Comparison of ENCODE assay signal across 2 cellular contexts in the genomic region with DNA sequence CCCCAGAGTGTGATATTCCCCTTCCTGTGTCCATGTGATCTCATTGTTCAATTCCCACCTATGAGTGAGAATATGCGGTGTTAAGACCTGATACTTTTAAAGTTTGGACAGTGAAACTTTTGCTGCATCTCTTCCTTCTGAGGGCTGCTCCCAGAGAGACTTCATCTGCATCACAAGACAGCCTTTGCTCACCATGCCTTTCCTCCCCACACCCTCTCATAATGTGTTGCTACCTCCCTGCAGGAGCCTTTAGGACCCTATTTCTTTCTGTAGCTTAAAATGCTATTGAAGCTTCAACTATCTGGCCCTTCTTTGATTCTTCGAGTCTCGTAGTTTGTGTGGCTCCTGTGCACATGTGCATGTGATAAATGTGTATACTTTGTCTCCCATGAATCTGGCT.
TF ChIP-seq lines count a peak whose summit lies in the region.

No MANE protein-coding gene starts in this region.

TF ChIP-seq in GM23338, 12 proteins besides CTCF, POLR2A, EP300 and RAD21:
- TF ChIP-seq, protein P1, sequence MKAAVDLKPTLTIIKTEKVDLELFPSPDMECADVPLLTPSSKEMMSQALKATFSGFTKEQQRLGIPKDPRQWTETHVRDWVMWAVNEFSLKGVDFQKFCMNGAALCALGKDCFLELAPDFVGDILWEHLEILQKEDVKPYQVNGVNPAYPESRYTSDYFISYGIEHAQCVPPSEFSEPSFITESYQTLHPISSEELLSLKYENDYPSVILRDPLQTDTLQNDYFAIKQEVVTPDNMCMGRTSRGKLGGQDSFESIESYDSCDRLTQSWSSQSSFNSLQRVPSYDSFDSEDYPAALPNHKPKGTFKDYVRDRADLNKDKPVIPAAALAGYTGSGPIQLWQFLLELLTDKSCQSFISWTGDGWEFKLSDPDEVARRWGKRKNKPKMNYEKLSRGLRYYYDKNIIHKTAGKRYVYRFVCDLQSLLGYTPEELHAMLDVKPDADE (IDR thresholded peaks at IDR 0.05), result no peak
- TF ChIP-seq EZH2phosphoT487 (IDR thresholded peaks at IDR 0.05; ENCODE audit: unreplicated experiment), result no peak
- TF ChIP-seq CREB1 (CRISPR knock-in tag; IDR thresholded peaks at IDR 0.05; ENCODE audit: low read depth), result no peak

TF ChIP-seq in H1, 55 proteins besides CTCF, POLR2A, EP300 and RAD21:
- TF ChIP-seq KDM1A (IDR thresholded peaks at IDR 0.05; ENCODE audit: borderline replicate concordance, low read length) (no peak), TEAD4 (IDR thresholded peaks at IDR 0.05; ENCODE audit: low read depth, low read length) (no peak), HDAC6 (IDR thresholded peaks at IDR 0.05; ENCODE audit: low read depth, low read length) (no peak), BACH1 (IDR thresholded peaks at IDR 0.05; ENCODE audit: low read length) (no peak)
- TF ChIP-seq, protein P2, sequence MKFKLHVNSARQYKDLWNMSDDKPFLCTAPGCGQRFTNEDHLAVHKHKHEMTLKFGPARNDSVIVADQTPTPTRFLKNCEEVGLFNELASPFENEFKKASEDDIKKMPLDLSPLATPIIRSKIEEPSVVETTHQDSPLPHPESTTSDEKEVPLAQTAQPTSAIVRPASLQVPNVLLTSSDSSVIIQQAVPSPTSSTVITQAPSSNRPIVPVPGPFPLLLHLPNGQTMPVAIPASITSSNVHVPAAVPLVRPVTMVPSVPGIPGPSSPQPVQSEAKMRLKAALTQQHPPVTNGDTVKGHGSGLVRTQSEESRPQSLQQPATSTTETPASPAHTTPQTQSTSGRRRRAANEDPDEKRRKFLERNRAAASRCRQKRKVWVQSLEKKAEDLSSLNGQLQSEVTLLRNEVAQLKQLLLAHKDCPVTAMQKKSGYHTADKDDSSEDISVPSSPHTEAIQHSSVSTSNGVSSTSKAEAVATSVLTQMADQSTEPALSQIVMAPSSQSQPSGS (IDR thresholded peaks at IDR 0.05; ENCODE audit: low read length), result no peak
- TF ChIP-seq, protein P3, sequence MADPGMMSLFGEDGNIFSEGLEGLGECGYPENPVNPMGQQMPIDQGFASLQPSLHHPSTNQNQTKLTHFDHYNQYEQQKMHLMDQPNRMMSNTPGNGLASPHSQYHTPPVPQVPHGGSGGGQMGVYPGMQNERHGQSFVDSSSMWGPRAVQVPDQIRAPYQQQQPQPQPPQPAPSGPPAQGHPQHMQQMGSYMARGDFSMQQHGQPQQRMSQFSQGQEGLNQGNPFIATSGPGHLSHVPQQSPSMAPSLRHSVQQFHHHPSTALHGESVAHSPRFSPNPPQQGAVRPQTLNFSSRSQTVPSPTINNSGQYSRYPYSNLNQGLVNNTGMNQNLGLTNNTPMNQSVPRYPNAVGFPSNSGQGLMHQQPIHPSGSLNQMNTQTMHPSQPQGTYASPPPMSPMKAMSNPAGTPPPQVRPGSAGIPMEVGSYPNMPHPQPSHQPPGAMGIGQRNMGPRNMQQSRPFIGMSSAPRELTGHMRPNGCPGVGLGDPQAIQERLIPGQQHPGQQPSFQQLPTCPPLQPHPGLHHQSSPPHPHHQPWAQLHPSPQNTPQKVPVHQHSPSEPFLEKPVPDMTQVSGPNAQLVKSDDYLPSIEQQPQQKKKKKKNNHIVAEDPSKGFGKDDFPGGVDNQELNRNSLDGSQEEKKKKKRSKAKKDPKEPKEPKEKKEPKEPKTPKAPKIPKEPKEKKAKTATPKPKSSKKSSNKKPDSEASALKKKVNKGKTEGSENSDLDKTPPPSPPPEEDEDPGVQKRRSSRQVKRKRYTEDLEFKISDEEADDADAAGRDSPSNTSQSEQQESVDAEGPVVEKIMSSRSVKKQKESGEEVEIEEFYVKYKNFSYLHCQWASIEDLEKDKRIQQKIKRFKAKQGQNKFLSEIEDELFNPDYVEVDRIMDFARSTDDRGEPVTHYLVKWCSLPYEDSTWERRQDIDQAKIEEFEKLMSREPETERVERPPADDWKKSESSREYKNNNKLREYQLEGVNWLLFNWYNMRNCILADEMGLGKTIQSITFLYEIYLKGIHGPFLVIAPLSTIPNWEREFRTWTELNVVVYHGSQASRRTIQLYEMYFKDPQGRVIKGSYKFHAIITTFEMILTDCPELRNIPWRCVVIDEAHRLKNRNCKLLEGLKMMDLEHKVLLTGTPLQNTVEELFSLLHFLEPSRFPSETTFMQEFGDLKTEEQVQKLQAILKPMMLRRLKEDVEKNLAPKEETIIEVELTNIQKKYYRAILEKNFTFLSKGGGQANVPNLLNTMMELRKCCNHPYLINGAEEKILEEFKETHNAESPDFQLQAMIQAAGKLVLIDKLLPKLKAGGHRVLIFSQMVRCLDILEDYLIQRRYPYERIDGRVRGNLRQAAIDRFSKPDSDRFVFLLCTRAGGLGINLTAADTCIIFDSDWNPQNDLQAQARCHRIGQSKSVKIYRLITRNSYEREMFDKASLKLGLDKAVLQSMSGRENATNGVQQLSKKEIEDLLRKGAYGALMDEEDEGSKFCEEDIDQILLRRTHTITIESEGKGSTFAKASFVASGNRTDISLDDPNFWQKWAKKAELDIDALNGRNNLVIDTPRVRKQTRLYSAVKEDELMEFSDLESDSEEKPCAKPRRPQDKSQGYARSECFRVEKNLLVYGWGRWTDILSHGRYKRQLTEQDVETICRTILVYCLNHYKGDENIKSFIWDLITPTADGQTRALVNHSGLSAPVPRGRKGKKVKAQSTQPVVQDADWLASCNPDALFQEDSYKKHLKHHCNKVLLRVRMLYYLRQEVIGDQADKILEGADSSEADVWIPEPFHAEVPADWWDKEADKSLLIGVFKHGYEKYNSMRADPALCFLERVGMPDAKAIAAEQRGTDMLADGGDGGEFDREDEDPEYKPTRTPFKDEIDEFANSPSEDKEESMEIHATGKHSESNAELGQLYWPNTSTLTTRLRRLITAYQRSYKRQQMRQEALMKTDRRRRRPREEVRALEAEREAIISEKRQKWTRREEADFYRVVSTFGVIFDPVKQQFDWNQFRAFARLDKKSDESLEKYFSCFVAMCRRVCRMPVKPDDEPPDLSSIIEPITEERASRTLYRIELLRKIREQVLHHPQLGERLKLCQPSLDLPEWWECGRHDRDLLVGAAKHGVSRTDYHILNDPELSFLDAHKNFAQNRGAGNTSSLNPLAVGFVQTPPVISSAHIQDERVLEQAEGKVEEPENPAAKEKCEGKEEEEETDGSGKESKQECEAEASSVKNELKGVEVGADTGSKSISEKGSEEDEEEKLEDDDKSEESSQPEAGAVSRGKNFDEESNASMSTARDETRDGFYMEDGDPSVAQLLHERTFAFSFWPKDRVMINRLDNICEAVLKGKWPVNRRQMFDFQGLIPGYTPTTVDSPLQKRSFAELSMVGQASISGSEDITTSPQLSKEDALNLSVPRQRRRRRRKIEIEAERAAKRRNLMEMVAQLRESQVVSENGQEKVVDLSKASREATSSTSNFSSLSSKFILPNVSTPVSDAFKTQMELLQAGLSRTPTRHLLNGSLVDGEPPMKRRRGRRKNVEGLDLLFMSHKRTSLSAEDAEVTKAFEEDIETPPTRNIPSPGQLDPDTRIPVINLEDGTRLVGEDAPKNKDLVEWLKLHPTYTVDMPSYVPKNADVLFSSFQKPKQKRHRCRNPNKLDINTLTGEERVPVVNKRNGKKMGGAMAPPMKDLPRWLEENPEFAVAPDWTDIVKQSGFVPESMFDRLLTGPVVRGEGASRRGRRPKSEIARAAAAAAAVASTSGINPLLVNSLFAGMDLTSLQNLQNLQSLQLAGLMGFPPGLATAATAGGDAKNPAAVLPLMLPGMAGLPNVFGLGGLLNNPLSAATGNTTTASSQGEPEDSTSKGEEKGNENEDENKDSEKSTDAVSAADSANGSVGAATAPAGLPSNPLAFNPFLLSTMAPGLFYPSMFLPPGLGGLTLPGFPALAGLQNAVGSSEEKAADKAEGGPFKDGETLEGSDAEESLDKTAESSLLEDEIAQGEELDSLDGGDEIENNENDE (IDR thresholded peaks at IDR 0.05; ENCODE audit: insufficient replicate concordance, low read length), result peak; percentile 25
